8 cellular contexts compared by ENCODE assay signal in genomic region chr1:150363426-150364230, GRCh38. TPM values are rescaled to one million over a fixed set of nuclear protein-coding genes. Genes with fewer than 3 reads are reported as not detected.
DNase-seq lines count a peak whose midpoint lies in the region; ATAC-seq and TF ChIP-seq lines count a peak whose summit lies in the region.

Gene RPRD2 (plus strand): TSS chr1:150364147. CDS start chr1:150364715, 568 bp downstream.

- H3K27me3 ChIP-seq in fibroblast of lung (ENCODE audit: control insufficient read depth, insufficient read depth, low read length), result no peaks in the 10 kb centered on the region
- no peaks in the 10 kb centered on the region for H3K27me3 ChIP-seq in naive thymus-derived CD4-positive, alpha-beta T cell (ENCODE audit: control insufficient read depth in 2 of 2, insufficient read depth in 2 of 2, low read length in 2 of 2)

- no peaks in the 10 kb centered on the region for H3K36me3 ChIP-seq in fibroblast of lung (ENCODE audit: control insufficient read depth, insufficient read depth, low read length)
- H3K36me3 ChIP-seq in naive thymus-derived CD4-positive, alpha-beta T cell (ENCODE audit: control insufficient read depth in 2 of 3, insufficient read depth in 3 of 3, low read length in 3 of 3), result no peaks in the 10 kb centered on the region

- H3K27me3 Mint-ChIP-seq in activated T-helper 17 cell treated with anti-CD3 and anti-CD28 coated beads, Interleukin-2, amount 50 U/mL, for 72 hours, result no peaks in the 10 kb centered on the region
- peaks cover 0 to 2% (median 0%) of the 10 kb centered on the region in 5 donors for H3K27me3 Mint-ChIP-seq in naive thymus-derived CD4-positive, alpha-beta T cell
- no peaks in the 10 kb centered on the region for H3K27me3 Mint-ChIP-seq in stimulated activated naive B cell treated with anti-CD40 and anti-IgM and Interleukin-4, amounts not matched to agents 10 μg/mL and 1 μg/mL and 100 μg/mL, for 72 hours

- H3K27ac ChIP-seq in RWPE1, result peak within 1 kb of the TSS; percentile 99
- H3K27ac ChIP-seq in fibroblast of lung (ENCODE audit: insufficient read depth, low read length), result peak within 1 kb of the TSS; percentile 91
- peak within 1 kb of the TSS; percentile 84 for H3K27ac ChIP-seq in naive thymus-derived CD4-positive, alpha-beta T cell (ENCODE audit: low read depth, low read length)

- peak; percentile 100 for DNase-seq in EH (ENCODE audit: low read depth)
- peak; percentile 95 for DNase-seq in GOT3 (lab: John Stamatoyannopoulos, UW)
- DNase-seq in LNCaP clone FGC (ENCODE audit: low read depth), result peak; percentile 98
- peak; percentile 99 for DNase-seq in RWPE1 (ENCODE audit: low spot score)
- peak; percentile 98 to 100 for DNase-seq in fibroblast of lung (ENCODE audit: low read depth in 2 of 2)
- DNase-seq in naive thymus-derived CD4-positive, alpha-beta T cell, result peak; percentile 83 to 100 (median 99)
- DNase-seq in stimulated activated naive B cell treated with anti-CD40 and anti-IgM and Interleukin-4, amounts not matched to agents 10 μg/mL and 1 μg/mL and 100 μg/mL, for 72 hours, result peak; percentile 98

- H4K20me1 ChIP-seq in fibroblast of lung (ENCODE audit: control insufficient read depth, extremely low read depth, insufficient read depth, low read length), result no peaks in the 10 kb centered on the region

- peaks cover 37% of the 10 kb centered on the region for H3K79me2 ChIP-seq in fibroblast of lung (ENCODE audit: control insufficient read depth, insufficient read depth, low read length)

- TF ChIP-seq CTCF in LNCaP clone FGC (IDR thresholded peaks at IDR 0.05; ENCODE audit: control insufficient read depth, extremely low read depth, insufficient read depth), result no peak
- TF ChIP-seq CTCF in RWPE1 (conservative IDR thresholded peaks at IDR 0.05; ENCODE audit: low read depth), result no peak
- peak; percentile 11 to 20 for TF ChIP-seq CTCF in fibroblast of lung (conservative IDR thresholded peaks at IDR 0.05 in 1 of 2, IDR thresholded peaks at IDR 0.05 in 1 of 2; ENCODE audit: low read depth in 1 of 2, low read length in 2 of 2)

- intact Hi-C loops in naive thymus-derived CD4-positive, alpha-beta T cell (cut with micrococcal nuclease), result loop anchor here (1.0 to 10.0 kb wide), 19 partner anchors 23 to 891 kb away; partner anchors contain the start of genes ANP32E (in 2 of the 2), APH1A (in 2 of the 2), ENSA (in 2 of the 2) and MRPS21 (in 2 of the 2)

- H3K9ac ChIP-seq in fibroblast of lung (ENCODE audit: insufficient read depth, low read length), result peak within 1 kb of the TSS; percentile 81

- peak within 1 kb of the TSS; percentile 86 for H3K4me2 ChIP-seq in fibroblast of lung (ENCODE audit: extremely low read depth, insufficient read depth, low read length)

- POLR2A ChIA-PET in RWPE1 (lab: Yijun Ruan, JAX; ENCODE audit: low non-redundant PET), result interaction anchor here (0.6 kb wide), 2 partner anchors 185 to 214 kb away, joined by 3 to 5 read pairs; no protein-coding TSS in a partner anchor
- POLR2A ChIA-PET in naive thymus-derived CD4-positive, alpha-beta T cell (lab: Charles Lee), result interaction anchor here (0.6 to 3.9 kb wide), 55 partner anchors 9 to 965 kb away, joined by 3 to 42 read pairs (median 4); partner anchors contain the start of genes ANP32E, APH1A, CA14 and CTSS

- H3K9me3 ChIP-seq in fibroblast of lung (ENCODE audit: control insufficient read depth, insufficient read depth, low read depth, low read length), result no peaks in the 10 kb centered on the region
- no peaks in the 10 kb centered on the region for H3K9me3 ChIP-seq in naive thymus-derived CD4-positive, alpha-beta T cell (ENCODE audit: control insufficient read depth in 2 of 3, low read length in 3 of 3)

- ATAC-seq in activated T-helper 17 cell treated with anti-CD3 and anti-CD28 coated beads, Interleukin-2, amount 50 U/mL, for 72 hours (replicated peaks), result peak; percentile 95
- peak; percentile 97 for ATAC-seq in naive thymus-derived CD4-positive, alpha-beta T cell
- peak; percentile 92 to 94 for ATAC-seq in stimulated activated naive B cell treated with anti-CD40 and anti-IgM and Interleukin-4, amounts not matched to agents 10 μg/mL and 1 μg/mL and 100 μg/mL, for 72 hours (replicated peaks)

- H3K27ac Mint-ChIP-seq in activated T-helper 17 cell treated with anti-CD3 and anti-CD28 coated beads, Interleukin-2, amount 50 U/mL, for 72 hours, result peak within 1 kb of the TSS; percentile 99
- H3K27ac Mint-ChIP-seq in naive thymus-derived CD4-positive, alpha-beta T cell, result peak within 1 kb of the TSS; percentile 95 to 100 (median 98)
- H3K27ac Mint-ChIP-seq in stimulated activated naive B cell treated with anti-CD40 and anti-IgM and Interleukin-4, amounts not matched to agents 10 μg/mL and 1 μg/mL and 100 μg/mL, for 72 hours, result peak within 1 kb of the TSS; percentile 98

- no peaks in the 10 kb centered on the region for H3K4me1 ChIP-seq in fibroblast of lung (ENCODE audit: control insufficient read depth, extremely low read depth, insufficient read depth, low read length)
- peaks cover 10% of the 10 kb centered on the region in 2 donors for H3K4me1 ChIP-seq in naive thymus-derived CD4-positive, alpha-beta T cell (ENCODE audit: control insufficient read depth in 2 of 2, insufficient read depth in 2 of 2, low read length in 2 of 2)

- no peaks in the 10 kb centered on the region for H3K9me3 Mint-ChIP-seq in activated T-helper 17 cell treated with anti-CD3 and anti-CD28 coated beads, Interleukin-2, amount 50 U/mL, for 72 hours
- peaks cover 0 to 6% (median 0%) of the 10 kb centered on the region in 11 donors for H3K9me3 Mint-ChIP-seq in naive thymus-derived CD4-positive, alpha-beta T cell
- no peaks in the 10 kb centered on the region for H3K9me3 Mint-ChIP-seq in stimulated activated naive B cell treated with anti-CD40 and anti-IgM and Interleukin-4, amounts not matched to agents 10 μg/mL and 1 μg/mL and 100 μg/mL, for 72 hours

- CTCF ChIA-PET in RWPE1 (lab: Yijun Ruan, JAX), result interaction anchor here (0.5 to 0.7 kb wide), 4 partner anchors 18 to 1820 kb away, joined by 3 to 9 read pairs (median 4); no protein-coding TSS in a partner anchor
- CTCF ChIA-PET in naive thymus-derived CD4-positive, alpha-beta T cell (lab: Charles Lee), result interaction anchor here (1.0 kb wide), 1 partner anchor 814 kb away, joined by 3 read pairs; no protein-coding TSS in a partner anchor

- peak within 1 kb of the TSS; percentile 88 for H2AFZ ChIP-seq in fibroblast of lung (ENCODE audit: low read length)

- peak within 1 kb of the TSS; percentile 88 for H3K4me3 ChIP-seq in LNCaP clone FGC (ENCODE audit: low read depth, low read length)
- H3K4me3 ChIP-seq in fibroblast of lung (replicated peaks in 1 of 4; ENCODE audit: control extremely low read depth in 1 of 4, insufficient read depth in 1 of 4, low read depth in 3 of 4, low read length in 4 of 4), result peak within 1 kb of the TSS; percentile 74 to 92 (median 89)
- H3K4me3 ChIP-seq in naive thymus-derived CD4-positive, alpha-beta T cell (ENCODE audit: low read length), result peak within 1 kb of the TSS; percentile 99

- H3K4me1 Mint-ChIP-seq in activated T-helper 17 cell treated with anti-CD3 and anti-CD28 coated beads, Interleukin-2, amount 50 U/mL, for 72 hours, result peaks cover 13% of the 10 kb centered on the region
- H3K4me1 Mint-ChIP-seq in naive thymus-derived CD4-positive, alpha-beta T cell, result peaks cover 25 to 37% (median 32%) of the 10 kb centered on the region in 7 donors
- H3K4me1 Mint-ChIP-seq in stimulated activated naive B cell treated with anti-CD40 and anti-IgM and Interleukin-4, amounts not matched to agents 10 μg/mL and 1 μg/mL and 100 μg/mL, for 72 hours, result peaks cover 17 to 33% of the 10 kb centered on the region in 2 donors

- H3K36me3 Mint-ChIP-seq in activated T-helper 17 cell treated with anti-CD3 and anti-CD28 coated beads, Interleukin-2, amount 50 U/mL, for 72 hours (ENCODE audit: low read depth), result peaks cover 35% of the 10 kb centered on the region
- peaks cover 0 to 16% (median 0%) of the 10 kb centered on the region in 5 donors for H3K36me3 Mint-ChIP-seq in naive thymus-derived CD4-positive, alpha-beta T cell
- peaks cover 8 to 16% of the 10 kb centered on the region in 2 donors for H3K36me3 Mint-ChIP-seq in stimulated activated naive B cell treated with anti-CD40 and anti-IgM and Interleukin-4, amounts not matched to agents 10 μg/mL and 1 μg/mL and 100 μg/mL, for 72 hours

- H3K4me3 Mint-ChIP-seq in activated T-helper 17 cell treated with anti-CD3 and anti-CD28 coated beads, Interleukin-2, amount 50 U/mL, for 72 hours, result peak within 1 kb of the TSS; percentile 100
- peak within 1 kb of the TSS; percentile 86 to 100 (median 98) for H3K4me3 Mint-ChIP-seq in naive thymus-derived CD4-positive, alpha-beta T cell
- peak within 1 kb of the TSS; percentile 93 to 95 for H3K4me3 Mint-ChIP-seq in stimulated activated naive B cell treated with anti-CD40 and anti-IgM and Interleukin-4, amounts not matched to agents 10 μg/mL and 1 μg/mL and 100 μg/mL, for 72 hours

RNA-seq across cellular contexts. Expression of gene RPRD2, which starts in this region (rescaled TPM):
- total RNA-seq in activated T-helper 17 cell treated with anti-CD3 and anti-CD28 coated beads, Interleukin-2, amount 50 U/mL, for 72 hours, result 10 to 100 TPM; 23.0 to 26.9 TPM
- 6.7 and 12.1 TPM in 2 replicates for total RNA-seq in fibroblast of lung
- 13.4 and 16.7 TPM in 2 replicates for polyA plus RNA-seq in fibroblast of lung
- 9.5 and 11.4 TPM in 2 replicates for polyA plus RNA-seq in fibroblast of lung (2012)
- polyA minus RNA-seq in fibroblast of lung (ENCODE audit: low replicate concordance), result 14.5 and 24.4 TPM in 2 replicates
- total RNA-seq in naive thymus-derived CD4-positive, alpha-beta T cell, result 10 to 100 TPM; 33.2 to 62.2 (median 40.6) TPM
- 10 to 100 TPM; 27.5 to 51.2 TPM for polyA plus RNA-seq in naive thymus-derived CD4-positive, alpha-beta T cell

Comparison
In these comparisons a context has a peak if more than half of its experiments do, and no peak if none do; other contexts are left out.
1. Peak in every context shown above with its lines: DNase-seq, ATAC-seq, H3K4me3 ChIP-seq and H3K27ac ChIP-seq.
2. CTCF ChIP-seq: peak in fibroblast of lung (2 of 2); none in LNCaP clone FGC (single experiment) and RWPE1 (single experiment).